In genomic region chr17:39404542-39405378, GRCh38 we compare ENCODE assay signal across 11 cellular contexts. TPM values are rescaled to one million over a fixed set of nuclear protein-coding genes. Genes with fewer than 3 reads are reported as not detected.
DNase-seq lines count a peak whose midpoint lies in the region; ATAC-seq, FAIRE-seq and TF ChIP-seq lines count a peak whose summit lies in the region.
"Had no signal": no experiment of that assay in that cellular context is flagged by ENCODE, and none has a peak within 500 bp of the region (broad histone marks: within the 10 kb centered on the region; RNA-seq: fewer than 3 reads in every experiment).

No MANE protein-coding gene starts in this region.

- no TSS peak for BruUV-seq in endothelial cell of umbilical vein (replicated peaks; lab: Mats Ljungman, UMichigan)

- no peaks in the 10 kb centered on the region for H3K79me2 ChIP-seq in endothelial cell of umbilical vein (ENCODE audit: control insufficient read depth, insufficient read depth, low read length)

- FAIRE-seq in endothelial cell of umbilical vein (lab: Jason Lieb, UNC) = peak; percentile 64

- H3K27me3 ChIP-seq in SJSA1 (replicated peaks) (no peaks in the 10 kb centered on the region), endothelial cell of umbilical vein (ENCODE audit: control insufficient read depth in 2 of 2, insufficient read depth in 2 of 2, low read length in 2 of 2) (no peaks in the 10 kb centered on the region)
- H3K27me3 ChIP-seq: vagina had no signal

- POLR2A ChIA-PET in activated CD8-positive, alpha-beta T cell treated with anti-CD3 and anti-CD28 coated beads for 36 hours (lab: Charles Lee) = interaction anchor here (0.6 to 4.0 kb wide), 6 partner anchors 15 to 115 kb away, joined by 3 to 25 read pairs (median 3); partner anchors contain the start of genes CDK12 and MED1
- POLR2A ChIA-PET in activated CD8-positive, alpha-beta T cell treated with anti-CD3 and anti-CD28 coated beads, Interleukin-2, amount 10 ng/mL, durations not matched to agents 7 days and 5 days (lab: Charles Lee) = no interaction called here
- POLR2A ChIA-PET in endothelial cell of umbilical vein (lab: Charles Lee) = no interaction called here

- ATAC-seq in activated CD8-positive, alpha-beta T cell treated with anti-CD3 and anti-CD28 coated beads for 36 hours = peak; percentile 43
- ATAC-seq in activated CD8-positive, alpha-beta T cell treated with anti-CD3 and anti-CD28 coated beads, Interleukin-2, amount 10 ng/mL, durations not matched to agents 7 days and 5 days = no peak
- no peak for ATAC-seq in left cardiac atrium
- ATAC-seq: psoas muscle had no signal

- no peak overlapping the region for H3K4me2 ChIP-seq in endothelial cell of umbilical vein (ENCODE audit: insufficient read depth, low read length)

- intact Hi-C loops in activated CD8-positive, alpha-beta T cell treated with anti-CD3 and anti-CD28 coated beads for 36 hours (cut with micrococcal nuclease) = loop anchor here (10.0 kb wide), 1 partner anchor 200 kb away; the partner anchor contains the start of gene RPL19
- intact Hi-C loops in endothelial cell of umbilical vein (cut with micrococcal nuclease) (no loop called here), posterior vena cava (cut with DNase I) (loop anchor here in 1 of 2 donors (10.0 kb wide), 1 partner anchor 130 kb away; no protein-coding TSS in a partner anchor), left cardiac atrium (cut with DNase I) (no loop called here)

- DNase-seq in activated CD8-positive, alpha-beta T cell treated with anti-CD3 and anti-CD28 coated beads for 36 hours = peak; percentile 55
- DNase-seq in activated CD8-positive, alpha-beta T cell treated with anti-CD3 and anti-CD28 coated beads, Interleukin-2, amount 10 ng/mL, durations not matched to agents 7 days and 5 days = no peak
- DNase-seq in SJSA1 (ENCODE audit: low read depth in 1 of 2, low spot score in 2 of 2) (peak in 1 of 2 experiments; percentile 51), endothelial cell of umbilical vein (ENCODE audit: low read depth, low spot score) (peak; percentile 24), posterior vena cava (ENCODE audit: low spot score) (no peak), left cardiac atrium (no peak), NCI-H82 treated with DMSO at 0.1 percent for 48 hours (lab: John Stamatoyannopoulos, UW; ENCODE audit: unreplicated experiment) (no peak)
- DNase-seq in stimulated activated CD8-positive, alpha-beta memory T cell treated with anti-CD3 and anti-CD28 coated beads, Interleukin-15, amount 100 ng/mL, for 48 hours (ENCODE audit: low read depth in 2 of 2) = peak; percentile 7 to 14
- DNase-seq: C1 segment of cervical spinal cord, psoas muscle had no signal

- H2AFZ ChIP-seq in endothelial cell of umbilical vein (ENCODE audit: low read depth, low read length) = no peak overlapping the region

- no peak for TF ChIP-seq POLR2A in endothelial cell of umbilical vein (IDR thresholded peaks at IDR 0.05; ENCODE audit: low read depth, low read length)

- CTCF ChIA-PET in activated CD8-positive, alpha-beta T cell treated with anti-CD3 and anti-CD28 coated beads for 36 hours (lab: Charles Lee) = interaction anchor here (0.9 to 1.6 kb wide), 2 partner anchors 197 to 198 kb away, joined by 3 to 5 read pairs; no protein-coding TSS in a partner anchor
- CTCF ChIA-PET in activated CD8-positive, alpha-beta T cell treated with anti-CD3 and anti-CD28 coated beads, Interleukin-2, amount 10 ng/mL, durations not matched to agents 7 days and 5 days (lab: Charles Lee) = no interaction called here
- CTCF ChIA-PET in endothelial cell of umbilical vein (lab: Charles Lee) = no interaction called here

- H3K27me3 Mint-ChIP-seq in activated CD8-positive, alpha-beta T cell treated with anti-CD3 and anti-CD28 coated beads for 36 hours = no peaks in the 10 kb centered on the region
- no peaks in the 10 kb centered on the region for H3K27me3 Mint-ChIP-seq in activated CD8-positive, alpha-beta T cell treated with anti-CD3 and anti-CD28 coated beads, Interleukin-2, amount 10 ng/mL, durations not matched to agents 7 days and 5 days (ENCODE audit: low read depth)

- H3K4me1 ChIP-seq in SJSA1 (replicated peaks) (peaks cover 18% of the 10 kb centered on the region), endothelial cell of umbilical vein (ENCODE audit: control insufficient read depth, extremely low read depth, insufficient read depth, low read length) (peaks cover 10% of the 10 kb centered on the region)

- no peak overlapping the region for H3K4me3 ChIP-seq in SJSA1
- no peak overlapping the region for H3K4me3 ChIP-seq in endothelial cell of umbilical vein (replicated peaks in 1 of 3; ENCODE audit: insufficient read depth in 1 of 3, low read depth in 1 of 3, low read length in 3 of 3)
- H3K4me3 ChIP-seq: psoas muscle, vagina had no signal

- peaks cover 37% of the 10 kb centered on the region for H3K36me3 ChIP-seq in SJSA1
- H3K36me3 ChIP-seq in endothelial cell of umbilical vein (ENCODE audit: control insufficient read depth in 2 of 2, extremely low read depth in 1 of 2, insufficient read depth in 2 of 2, low read length in 2 of 2) = peaks cover 14 to 20% of the 10 kb centered on the region in 2 experiments

- peak overlapping the region; percentile 36 for H3K4me3 Mint-ChIP-seq in activated CD8-positive, alpha-beta T cell treated with anti-CD3 and anti-CD28 coated beads for 36 hours
- no peak overlapping the region for H3K4me3 Mint-ChIP-seq in activated CD8-positive, alpha-beta T cell treated with anti-CD3 and anti-CD28 coated beads, Interleukin-2, amount 10 ng/mL, durations not matched to agents 7 days and 5 days

- no peak overlapping the region for H3K9ac ChIP-seq in endothelial cell of umbilical vein (replicated peaks; ENCODE audit: extremely low read depth, insufficient read depth, low read length)

- H3K27ac Mint-ChIP-seq in activated CD8-positive, alpha-beta T cell treated with anti-CD3 and anti-CD28 coated beads for 36 hours = peak overlapping the region; percentile 82
- no peak overlapping the region for H3K27ac Mint-ChIP-seq in activated CD8-positive, alpha-beta T cell treated with anti-CD3 and anti-CD28 coated beads, Interleukin-2, amount 10 ng/mL, durations not matched to agents 7 days and 5 days

- H3K9me3 ChIP-seq in SJSA1 (replicated peaks) = no peaks in the 10 kb centered on the region
- no peaks in the 10 kb centered on the region for H3K9me3 ChIP-seq in endothelial cell of umbilical vein (replicated peaks; ENCODE audit: control insufficient read depth, insufficient read depth, low read length)
- H3K9me3 ChIP-seq: psoas muscle, vagina had no signal

- H3K9me1 ChIP-seq in endothelial cell of umbilical vein (replicated peaks; ENCODE audit: control insufficient read depth, extremely low read depth, insufficient read depth, low read length) = no peaks in the 10 kb centered on the region

- H3K9me3 Mint-ChIP-seq in activated CD8-positive, alpha-beta T cell treated with anti-CD3 and anti-CD28 coated beads for 36 hours = no peaks in the 10 kb centered on the region
- H3K9me3 Mint-ChIP-seq in activated CD8-positive, alpha-beta T cell treated with anti-CD3 and anti-CD28 coated beads, Interleukin-2, amount 10 ng/mL, durations not matched to agents 7 days and 5 days (ENCODE audit: insufficient read depth) = no peaks in the 10 kb centered on the region

- H3K4me1 Mint-ChIP-seq in activated CD8-positive, alpha-beta T cell treated with anti-CD3 and anti-CD28 coated beads for 36 hours (ENCODE audit: low read depth) = peaks cover 52% of the 10 kb centered on the region
- peaks cover 34% of the 10 kb centered on the region for H3K4me1 Mint-ChIP-seq in activated CD8-positive, alpha-beta T cell treated with anti-CD3 and anti-CD28 coated beads, Interleukin-2, amount 10 ng/mL, durations not matched to agents 7 days and 5 days (ENCODE audit: low read depth)

- no peaks in the 10 kb centered on the region for H4K20me1 ChIP-seq in endothelial cell of umbilical vein (replicated peaks; ENCODE audit: control insufficient read depth, extremely low read depth, insufficient read depth, low read length)

- peaks cover 29% of the 10 kb centered on the region for H3K36me3 Mint-ChIP-seq in activated CD8-positive, alpha-beta T cell treated with anti-CD3 and anti-CD28 coated beads for 36 hours (ENCODE audit: low read depth)
- peaks cover 27% of the 10 kb centered on the region for H3K36me3 Mint-ChIP-seq in activated CD8-positive, alpha-beta T cell treated with anti-CD3 and anti-CD28 coated beads, Interleukin-2, amount 10 ng/mL, durations not matched to agents 7 days and 5 days (ENCODE audit: low read depth)

- TF ChIP-seq CTCF in activated CD8-positive, alpha-beta T cell treated with anti-CD3 and anti-CD28 coated beads for 36 hours (IDR thresholded peaks at IDR 0.05) = no peak
- no peak for TF ChIP-seq CTCF in endothelial cell of umbilical vein (IDR thresholded peaks at IDR 0.05; ENCODE audit: extremely low read depth in 1 of 2, insufficient read depth in 1 of 2, low read depth in 1 of 2, low read length in 2 of 2)

- H3K27ac ChIP-seq in SJSA1 (peak overlapping the region; percentile 20), endothelial cell of umbilical vein (ENCODE audit: insufficient read depth, low read depth, low read length) (no peak overlapping the region)
- H3K27ac ChIP-seq: psoas muscle, vagina had no signal

- dilution Hi-C loops in endothelial cell of umbilical vein (cut with MboI; ENCODE audit: extremely low pct_ligation_motif_present, low sequenced_read_pairs) = no loop called here

RNA-seq across cellular contexts. Expression of gene FBXL20, which starts 3.3 kb away (rescaled TPM):
- total RNA-seq in activated CD8-positive, alpha-beta T cell treated with anti-CD3 and anti-CD28 coated beads for 36 hours = 10 to 100 TPM; 17.7 to 19.1 TPM
- 10 to 100 TPM; 11.2 to 11.8 TPM for total RNA-seq in activated CD8-positive, alpha-beta T cell treated with anti-CD3 and anti-CD28 coated beads, Interleukin-2, amount 10 ng/mL, durations not matched to agents 7 days and 5 days
- total RNA-seq in SJSA1 (2014; rRNA removed; shearing (Covaris generic)) = 7.5 and 10.2 TPM in 2 replicates
- total RNA-seq in endothelial cell of umbilical vein (14.8 and 18.0 TPM in 2 replicates), posterior vena cava (10 to 100 TPM; 13.7 to 15.4 TPM), left cardiac atrium (10 to 100 TPM in 1 of 2 donors, 1 to 10 TPM in 1; 6.1 to 11.4 TPM)
- polyA plus RNA-seq in endothelial cell of umbilical vein = 4.6 and 4.8 TPM in 2 replicates
- polyA plus RNA-seq in endothelial cell of umbilical vein (2011; cell fraction: cytosol; rRNA removed) = 3.4 and 3.5 TPM in 2 replicates
- polyA plus RNA-seq in endothelial cell of umbilical vein (2011; cell fraction: nucleus; rRNA removed) = 10.3 and 10.7 TPM in 2 replicates
- 3.7 and 5.4 TPM in 2 replicates for polyA plus RNA-seq in endothelial cell of umbilical vein (2012)
- polyA minus RNA-seq in endothelial cell of umbilical vein = 20.7 and 27.8 TPM in 2 replicates
- 9.1 TPM for polyA minus RNA-seq in endothelial cell of umbilical vein (2011; cell fraction: cytosol; rRNA and poly(A)+ RNA removed)
- polyA minus RNA-seq in endothelial cell of umbilical vein (2011; cell fraction: nucleus; rRNA and poly(A)+ RNA removed) = 11.5 and 14.4 TPM in 2 replicates

RNA-seq across cellular contexts. Expression of gene MED1, which starts 46.3 kb away (rescaled TPM):
- 10 to 100 TPM; 60.7 to 64.7 TPM for total RNA-seq in activated CD8-positive, alpha-beta T cell treated with anti-CD3 and anti-CD28 coated beads for 36 hours
- 10 to 100 TPM; 52.8 to 53.2 TPM for total RNA-seq in activated CD8-positive, alpha-beta T cell treated with anti-CD3 and anti-CD28 coated beads, Interleukin-2, amount 10 ng/mL, durations not matched to agents 7 days and 5 days
- 12.5 and 15.4 TPM in 2 replicates for total RNA-seq in SJSA1 (2014; rRNA removed; shearing (Covaris generic))
- total RNA-seq in endothelial cell of umbilical vein = 39.8 and 46.2 TPM in 2 replicates
- 18.2 and 19.8 TPM in 2 replicates for polyA plus RNA-seq in endothelial cell of umbilical vein
- polyA plus RNA-seq in endothelial cell of umbilical vein (2011; cell fraction: cytosol; rRNA removed) = 21.1 and 21.3 TPM in 2 replicates
- 29.2 and 33.3 TPM in 2 replicates for polyA plus RNA-seq in endothelial cell of umbilical vein (2011; cell fraction: nucleus; rRNA removed)
- polyA plus RNA-seq in endothelial cell of umbilical vein (2012) = 32.3 and 39.3 TPM in 2 replicates
- 44.2 and 50.2 TPM in 2 replicates for polyA minus RNA-seq in endothelial cell of umbilical vein
- 32.2 TPM for polyA minus RNA-seq in endothelial cell of umbilical vein (2011; cell fraction: cytosol; rRNA and poly(A)+ RNA removed)
- polyA minus RNA-seq in endothelial cell of umbilical vein (2011; cell fraction: nucleus; rRNA and poly(A)+ RNA removed) = 33.3 and 49.1 TPM in 2 replicates
- total RNA-seq in posterior vena cava = 10 to 100 TPM; 26.4 to 27.1 TPM
- total RNA-seq in left cardiac atrium = 10 to 100 TPM; 21.1 to 27.2 TPM

RNA-seq across cellular contexts. Expression of gene CDK12, which starts 56.5 kb away (rescaled TPM):
- total RNA-seq in activated CD8-positive, alpha-beta T cell treated with anti-CD3 and anti-CD28 coated beads for 36 hours = 10 to 100 TPM; 61.4 to 61.9 TPM
- 10 to 100 TPM; 77.5 TPM for total RNA-seq in activated CD8-positive, alpha-beta T cell treated with anti-CD3 and anti-CD28 coated beads, Interleukin-2, amount 10 ng/mL, durations not matched to agents 7 days and 5 days
- 22.8 and 33.6 TPM in 2 replicates for total RNA-seq in SJSA1 (2014; rRNA removed; shearing (Covaris generic))
- total RNA-seq in endothelial cell of umbilical vein = 53.9 and 55.4 TPM in 2 replicates
- 14.2 and 14.6 TPM in 2 replicates for polyA plus RNA-seq in endothelial cell of umbilical vein
- polyA plus RNA-seq in endothelial cell of umbilical vein (2011; cell fraction: cytosol; rRNA removed) = 12.6 and 13.0 TPM in 2 replicates
- polyA plus RNA-seq in endothelial cell of umbilical vein (2011; cell fraction: nucleus; rRNA removed) = 54.8 and 58.3 TPM in 2 replicates
- polyA plus RNA-seq in endothelial cell of umbilical vein (2012) = 25.7 and 34.9 TPM in 2 replicates
- polyA minus RNA-seq in endothelial cell of umbilical vein = 60.0 and 76.1 TPM in 2 replicates
- 47.3 TPM for polyA minus RNA-seq in endothelial cell of umbilical vein (2011; cell fraction: cytosol; rRNA and poly(A)+ RNA removed)
- 75.0 and 103 TPM in 2 replicates for polyA minus RNA-seq in endothelial cell of umbilical vein (2011; cell fraction: nucleus; rRNA and poly(A)+ RNA removed)
- 10 to 100 TPM; 37.6 to 40.8 TPM for total RNA-seq in posterior vena cava
- total RNA-seq in left cardiac atrium = 10 to 100 TPM; 23.7 to 28.6 TPM

Comparison
In these comparisons a context has a peak if more than half of its experiments do, and no peak if none do; other contexts are left out.
1. DNase-seq: peak in activated CD8-positive, alpha-beta T cell treated with anti-CD3 and anti-CD28 coated beads for 36 hours (single experiment), endothelial cell of umbilical vein (single experiment) and stimulated activated CD8-positive, alpha-beta memory T cell treated with anti-CD3 and anti-CD28 coated beads, Interleukin-15, amount 100 ng/mL, for 48 hours (2 of 2); none in activated CD8-positive, alpha-beta T cell treated with anti-CD3 and anti-CD28 coated beads, Interleukin-2, amount 10 ng/mL, durations not matched to agents 7 days and 5 days (single experiment), posterior vena cava (single experiment), left cardiac atrium (single experiment) and NCI-H82 treated with DMSO at 0.1 percent for 48 hours (single experiment).